21 cellular contexts compared by ENCODE assay signal in genomic region chr2:232345251-232345650, GRCh38. TPM values are rescaled to one million over a fixed set of nuclear protein-coding genes. Genes with fewer than 3 reads are reported as not detected.
DNase-seq lines count a peak whose midpoint lies in the region; ATAC-seq and TF ChIP-seq lines count a peak whose summit lies in the region.
"Had no signal": no experiment of that assay in that cellular context is flagged by ENCODE, and none has a peak within 500 bp of the region (broad histone marks: within the 10 kb centered on the region; RNA-seq: fewer than 3 reads in every experiment).

No MANE protein-coding gene starts in this region.

- intact Hi-C loops in activated naive CD4-positive, alpha-beta T cell treated with anti-CD3 and anti-CD28 coated beads for 36 hours (cut with micrococcal nuclease) = loop anchor here (10.0 kb wide), 1 partner anchor 180 kb away; the partner anchor contains the start of genes CHRND and PRSS56
- intact Hi-C loops in left ventricle myocardium superior (cut with micrococcal nuclease) = no loop called here
- intact Hi-C loops in posterior vena cava (cut with DNase I) = no loop called here

- no peaks in the 10 kb centered on the region for H3K79me2 ChIP-seq in GM23248 (ENCODE audit: insufficient read depth)

- ATAC-seq in RWPE2 (ENCODE audit: low read depth) (no peak), left ventricle myocardium superior (no peak)
- ATAC-seq: Panc1 had no signal

- H3K9me3 Mint-ChIP-seq in activated naive CD4-positive, alpha-beta T cell treated with anti-CD3 and anti-CD28 coated beads for 36 hours = peaks cover 2% of the 10 kb centered on the region
- H3K9me3 Mint-ChIP-seq: CD4-positive, alpha-beta T cell had no signal

- no peaks in the 10 kb centered on the region for H4K20me1 ChIP-seq in GM23248 (ENCODE audit: insufficient read depth)

- H3K4me1 ChIP-seq in RWPE2 (ENCODE audit: insufficient read depth, poor library complexity, severe bottlenecking) (no peaks in the 10 kb centered on the region), GM23248 (ENCODE audit: insufficient read depth) (no peaks in the 10 kb centered on the region)
- H3K4me1 ChIP-seq: BE2C had no signal

- H3K27me3 ChIP-seq in RWPE2 (ENCODE audit: insufficient read depth, poor library complexity, severe bottlenecking) = peaks cover 12% of the 10 kb centered on the region
- H3K27me3 ChIP-seq in GM23248 (replicated peaks; ENCODE audit: insufficient read depth) = peaks cover 33% of the 10 kb centered on the region

- in situ Hi-C loops in GM23248 (cut with MboI) = loop anchor here (10.0 kb wide), 1 partner anchor 90 kb away; no protein-coding TSS in a partner anchor

- H3K36me3 ChIP-seq in RWPE2 (ENCODE audit: low read depth) (no peaks in the 10 kb centered on the region), GM23248 (ENCODE audit: low read depth) (no peaks in the 10 kb centered on the region)
- H3K36me3 ChIP-seq: BE2C had no signal

- CTCF ChIA-PET in activated naive CD4-positive, alpha-beta T cell treated with anti-CD3 and anti-CD28 coated beads for 36 hours (lab: Charles Lee) = no interaction called here

- H3K4me3 Mint-ChIP-seq in activated naive CD4-positive, alpha-beta T cell treated with anti-CD3 and anti-CD28 coated beads for 36 hours = no peak overlapping the region
- H3K4me3 Mint-ChIP-seq: CD4-positive, alpha-beta T cell had no signal

- no peak overlapping the region for H3K27ac Mint-ChIP-seq in activated naive CD4-positive, alpha-beta T cell treated with anti-CD3 and anti-CD28 coated beads for 36 hours
- H3K27ac Mint-ChIP-seq: CD4-positive, alpha-beta T cell had no signal

- no peak overlapping the region for H3K9ac ChIP-seq in GM23248

- H3K27ac ChIP-seq in RWPE2 (ENCODE audit: poor library complexity, severe bottlenecking) (no peak overlapping the region), GM23248 (no peak overlapping the region)

- H3K36me3 Mint-ChIP-seq in activated naive CD4-positive, alpha-beta T cell treated with anti-CD3 and anti-CD28 coated beads for 36 hours (ENCODE audit: low read depth) = no peaks in the 10 kb centered on the region

- peaks cover under 1% of the 10 kb centered on the region for H3K4me1 Mint-ChIP-seq in activated naive CD4-positive, alpha-beta T cell treated with anti-CD3 and anti-CD28 coated beads for 36 hours (ENCODE audit: low read depth)

- 89% methylated on average over 4 to 8 of the region's 8 CpGs for WGBS in GM23248 (ENCODE audit: low coverage in 1 of 2, low lambda C conversion rate in 2 of 2, missing lambda C conversion rate in 2 of 2), 2 experiments

- no peak overlapping the region for H3K4me2 ChIP-seq in GM23248 (ENCODE audit: unreplicated experiment)

- no peak overlapping the region for H2AFZ ChIP-seq in GM23248

- no peaks in the 10 kb centered on the region for H3K9me3 ChIP-seq in RWPE2 (ENCODE audit: severe bottlenecking)
- H3K9me3 ChIP-seq in GM23248 (ENCODE audit: low read depth) = no peaks in the 10 kb centered on the region
- H3K9me3 ChIP-seq: BE2C had no signal

- peaks cover 5% of the 10 kb centered on the region for H3K27me3 Mint-ChIP-seq in activated naive CD4-positive, alpha-beta T cell treated with anti-CD3 and anti-CD28 coated beads for 36 hours (ENCODE audit: low read depth)
- H3K27me3 Mint-ChIP-seq: CD4-positive, alpha-beta T cell had no signal

- DNase-seq in activated naive CD4-positive, alpha-beta T cell treated with anti-CD3 and anti-CD28 coated beads for 36 hours = peak; percentile 1
- DNase-seq in activated naive CD4-positive, alpha-beta T cell (lab: John Stamatoyannopoulos, UW) = no peak
- DNase-seq in RWPE2 (ENCODE audit: low spot score) (peak; percentile 23), left ventricle myocardium superior (peak; percentile 19), posterior vena cava (ENCODE audit: low spot score) (peak; percentile 70), GM23248 (no peak), NCI-H748 treated with DMSO at 0.1 percent for 48 hours (lab: John Stamatoyannopoulos, UW) (no peak)
- no peak for DNase-seq in stimulated activated CD4-positive, alpha-beta T cell treated with anti-CD3 and anti-CD28 coated beads, Interleukin-15, amount 100 ng/mL, for 24 hours
- DNase-seq: BE2C; CD4-positive, alpha-beta T cell; COR-L47; DMS79; Kasumi-1; NCI-H1694; NCI-H2081; NCI-H2171; NCI-H345; NCI-H524; NCI-H82 had no signal

- H3K9me2 ChIP-seq in GM23248 (ENCODE audit: insufficient read depth) = no peaks in the 10 kb centered on the region

- no peaks in the 10 kb centered on the region for H3F3A ChIP-seq in GM23248 (ENCODE audit: insufficient read depth)

- H3K4me3 ChIP-seq in RWPE2 (ENCODE audit: severe bottlenecking) = no peak overlapping the region
- H3K4me3 ChIP-seq in GM23248 = no peak overlapping the region

- no peak for TF ChIP-seq CTCF in RWPE2 (IDR thresholded peaks at IDR 0.05; ENCODE audit: poor library complexity, severe bottlenecking)

RNA-seq across cellular contexts. Expression of gene ALPP, which starts 33.3 kb away (rescaled TPM):
- total RNA-seq in activated naive CD4-positive, alpha-beta T cell treated with anti-CD3 and anti-CD28 coated beads for 36 hours = not detected
- total RNA-seq in left ventricle myocardium superior = not detected
- not detected for total RNA-seq in posterior vena cava
- not detected in 2 replicates for total RNA-seq in GM23248 (2014; rRNA removed; shearing (Covaris generic))
- not detected in 2 replicates for polyA plus RNA-seq in GM23248 (2016; fragmentation: Nextera tagmentation; extraction: Ambion mirVana)
- total RNA-seq: A673; CD4-positive, alpha-beta T cell had no signal

Comparison
In these comparisons a context has a peak if more than half of its experiments do, and no peak if none do; other contexts are left out.
1. DNase-seq: peak in activated naive CD4-positive, alpha-beta T cell treated with anti-CD3 and anti-CD28 coated beads for 36 hours (single experiment), RWPE2 (single experiment), left ventricle myocardium superior (single experiment) and posterior vena cava (single experiment); none in activated naive CD4-positive, alpha-beta T cell (0 of 4), GM23248 (single experiment), stimulated activated CD4-positive, alpha-beta T cell treated with anti-CD3 and anti-CD28 coated beads, Interleukin-15, amount 100 ng/mL, for 24 hours (single experiment) and NCI-H748 treated with DMSO at 0.1 percent for 48 hours (single experiment).